ENCODE assay signal across 9 cellular contexts in genomic region chr14:90522585-90523191, GRCh38.
DNase-seq lines count a peak whose midpoint lies in the region; ATAC-seq, FAIRE-seq and TF ChIP-seq lines count a peak whose summit lies in the region.
"Had no signal": no experiment of that assay in that cellular context is flagged by ENCODE, and none has a peak within 500 bp of the region (broad histone marks: within the 10 kb centered on the region; RNA-seq: fewer than 3 reads in every experiment).

No MANE protein-coding gene starts in this region.

- no peak for TF ChIP-seq CTCF in D721Med (IDR thresholded peaks at IDR 0.05; ENCODE audit: insufficient read depth, missing control alignments)
- TF ChIP-seq CTCF in nephron progenitor cell (IDR thresholded peaks at IDR 0.05), result no peak
- TF ChIP-seq CTCF in lower leg skin (IDR thresholded peaks at IDR 0.05), result no peak

- H3K4me1 Mint-ChIP-seq in nephron progenitor cell, result peaks cover 18% of the 10 kb centered on the region
- H3K4me1 Mint-ChIP-seq: central memory CD8-positive, alpha-beta T cell had no signal

- H3K4me3 Mint-ChIP-seq in nephron progenitor cell, result no peak overlapping the region
- H3K4me3 Mint-ChIP-seq: central memory CD8-positive, alpha-beta T cell had no signal

- H3K27ac Mint-ChIP-seq in nephron progenitor cell, result no peak overlapping the region

- H3K9me3 Mint-ChIP-seq in nephron progenitor cell, result peaks cover 9% of the 10 kb centered on the region
- H3K9me3 Mint-ChIP-seq: central memory CD8-positive, alpha-beta T cell had no signal

- 25 to 28% methylated on average over 18 of the region's 21 CpGs for WGBS in lower leg skin, 2 donors

- no peaks in the 10 kb centered on the region for H3K36me3 Mint-ChIP-seq in nephron progenitor cell (ENCODE audit: low read depth)

- H3K36me3 ChIP-seq in skeletal muscle satellite cell (ENCODE audit: insufficient read depth, low read length), result no peaks in the 10 kb centered on the region

- H3K4me1 ChIP-seq in skeletal muscle satellite cell (ENCODE audit: control insufficient read depth, insufficient read depth, low read length), result peaks cover 24% of the 10 kb centered on the region

- no peaks in the 10 kb centered on the region for H3K9me3 ChIP-seq in skeletal muscle satellite cell (replicated peaks; ENCODE audit: low read length)

- peak overlapping the region; percentile 57 for H3K4me2 ChIP-seq in skeletal muscle satellite cell (ENCODE audit: low read length)

- H3K4me3 ChIP-seq in skeletal muscle satellite cell (ENCODE audit: low read length) (no peak overlapping the region), lower leg skin (ENCODE audit: low read depth, poor library complexity, severe bottlenecking) (no peak overlapping the region)

- DNase-seq in NCI-H1092 treated with DMSO at 0.1 percent for 48 hours (lab: John Stamatoyannopoulos, UW), result peak; percentile 96
- DNase-seq in RPMI7951 (ENCODE audit: low read depth), result peak; percentile 20
- peak; percentile 64 for DNase-seq in globus pallidus (ENCODE audit: low spot score)
- DNase-seq in D721Med (ENCODE audit: insufficient read length, low spot score), result no peak
- DNase-seq in nephron progenitor cell, result no peak
- DNase-seq in lower leg skin (ENCODE audit: low spot score in 2 of 2), result no peak

- TF ChIP-seq POLR2A in lower leg skin (IDR thresholded peaks at IDR 0.05), result no peak

- FAIRE-seq in D721Med (lab: Jason Lieb, UNC), result no peak

- H3K27me3 ChIP-seq in skeletal muscle satellite cell (ENCODE audit: control insufficient read depth, insufficient read depth, low read length), result peaks cover 11% of the 10 kb centered on the region

- peak overlapping the region; percentile 36 for H3K9ac ChIP-seq in skeletal muscle satellite cell (ENCODE audit: low read depth, low read length)

- H3K27me3 Mint-ChIP-seq in nephron progenitor cell (ENCODE audit: low read depth, poor library complexity), result peaks cover 4% of the 10 kb centered on the region

- intact Hi-C loops in lower leg skin (cut with DNase I; ENCODE audit: low total_unique reads), result no loop called here

- no peak for ATAC-seq in HG02642 (IDR thresholded peaks at IDR 0.05; ENCODE audit: poor library complexity, unreplicated experiment)

Comparison
In these comparisons a context has a peak if more than half of its experiments do, and no peak if none do; other contexts are left out.
1. DNase-seq: peak in NCI-H1092 treated with DMSO at 0.1 percent for 48 hours (single experiment), RPMI7951 (single experiment) and globus pallidus (single experiment); none in D721Med (single experiment), nephron progenitor cell (single experiment) and lower leg skin (0 of 2).